ENCODE assay signal across 8 cellular contexts in genomic region chr14:74302160-74302628, GRCh38. TPM values are rescaled to one million over a fixed set of nuclear protein-coding genes. Genes with fewer than 3 reads are reported as not detected.
DNase-seq lines count a peak whose midpoint lies in the region; ATAC-seq, FAIRE-seq and TF ChIP-seq lines count a peak whose summit lies in the region.
"Had no signal": no experiment of that assay in that cellular context is flagged by ENCODE, and none has a peak within 500 bp of the region (broad histone marks: within the 10 kb centered on the region; RNA-seq: fewer than 3 reads in every experiment).

No MANE protein-coding gene starts in this region.

- H3K36me3 ChIP-seq in Karpas-422 (ENCODE audit: insufficient read depth, low read length) (peaks cover 12% of the 10 kb centered on the region), endodermal cell (ENCODE audit: control insufficient read depth, insufficient read depth, low read length) (peaks cover 30% of the 10 kb centered on the region)

- H3K27me3 Mint-ChIP-seq in T-cell (no peaks in the 10 kb centered on the region), endodermal cell (ENCODE audit: insufficient read depth) (peaks cover 6% of the 10 kb centered on the region), mesothelial cell of epicardium (ENCODE audit: low read depth) (no peaks in the 10 kb centered on the region)

- WGBS in endodermal cell (ENCODE audit: insufficient coverage in 1 of 2, insufficient read length in 1 of 2), 2 experiments = 0% methylated on average over 2 to 3 of the region's 6 CpGs

- H3K4me2 ChIP-seq in Karpas-422 (ENCODE audit: low read depth, low read length, poor library complexity, severe bottlenecking) = peak overlapping the region; percentile 78

- H3K9me2 ChIP-seq in Karpas-422 (replicated peaks; ENCODE audit: insufficient read depth, low read length) = no peaks in the 10 kb centered on the region

- H3K4me1 Mint-ChIP-seq in T-cell (peaks cover 34 to 37% (median 35%) of the 10 kb centered on the region in 3 donors), endodermal cell (peaks cover 19% of the 10 kb centered on the region), mesothelial cell of epicardium (peaks cover 10% of the 10 kb centered on the region)

- H4K20me1 ChIP-seq in Karpas-422 (ENCODE audit: insufficient read depth, low read depth, low read length) = no peaks in the 10 kb centered on the region

- no peaks in the 10 kb centered on the region for H3K27me3 ChIP-seq in Karpas-422 (ENCODE audit: low read length)
- H3K27me3 ChIP-seq in endodermal cell (ENCODE audit: control insufficient read depth, insufficient read depth, low read length, poor library complexity, severe bottlenecking) = no peaks in the 10 kb centered on the region

- DNase-seq in EH (ENCODE audit: low read depth) (peak; percentile 59), Karpas-422 (peak; percentile 85), T-cell (peak in 16 of 34 experiments; percentile 3 to 45 (median 18)), endodermal cell (no peak), mesothelial cell of epicardium (ENCODE audit: low spot score in 2 of 2, unreplicated experiment in 2 of 2) (no peak), urothelium cell line (ENCODE audit: low spot score) (peak; percentile 68)

- TF ChIP-seq CTCF in endodermal cell (conservative IDR thresholded peaks at IDR 0.05) (peak; percentile 69), mesothelial cell of epicardium (IDR thresholded peaks at IDR 0.05; ENCODE audit: unreplicated experiment) (no peak)

- H3K9me3 Mint-ChIP-seq in T-cell = no peaks in the 10 kb centered on the region
- no peaks in the 10 kb centered on the region for H3K9me3 Mint-ChIP-seq in endodermal cell
- H3K9me3 Mint-ChIP-seq in mesothelial cell of epicardium = no peaks in the 10 kb centered on the region

- H3K27ac ChIP-seq in Karpas-422 (ENCODE audit: low read length) = peak overlapping the region; percentile 37
- peak overlapping the region; percentile 80 for H3K27ac ChIP-seq in endodermal cell (ENCODE audit: low read depth, low read length)

- H3K4me3 Mint-ChIP-seq in T-cell (peak overlapping the region; percentile 94 to 98 (median 97)), endodermal cell (peak overlapping the region; percentile 87), mesothelial cell of epicardium (peak overlapping the region; percentile 83)

- H3K27ac Mint-ChIP-seq in T-cell = peak overlapping the region; percentile 95 to 96
- peak overlapping the region; percentile 86 for H3K27ac Mint-ChIP-seq in endodermal cell
- peak overlapping the region; percentile 96 for H3K27ac Mint-ChIP-seq in mesothelial cell of epicardium

- FAIRE-seq in urothelium cell line (lab: Jason Lieb, UNC) = no peak

- POLR2A ChIA-PET in T-cell (lab: Charles Lee) = no interaction called here

- H3K4me3 ChIP-seq in Karpas-422 (ENCODE audit: low read length) (peak overlapping the region; percentile 80), endodermal cell (ENCODE audit: low read length) (peak overlapping the region; percentile 100)

- H3K79me2 ChIP-seq in Karpas-422 (ENCODE audit: low read length) = peaks cover 41% of the 10 kb centered on the region

- H3K9ac ChIP-seq in Karpas-422 (ENCODE audit: low read length) = peak overlapping the region; percentile 82
- H3K9ac ChIP-seq in endodermal cell (ENCODE audit: extremely low read depth, low read length, poor library complexity, severe bottlenecking) = peak overlapping the region; percentile 82

- H3K4me1 ChIP-seq in Karpas-422 (ENCODE audit: low read length) (peaks cover 16% of the 10 kb centered on the region), endodermal cell (ENCODE audit: control insufficient read depth, insufficient read depth, low read length) (no peaks in the 10 kb centered on the region)

- H3K36me3 Mint-ChIP-seq in T-cell = peaks cover 12% of the 10 kb centered on the region
- H3K36me3 Mint-ChIP-seq in endodermal cell (ENCODE audit: low read depth) = peaks cover 29% of the 10 kb centered on the region
- H3K36me3 Mint-ChIP-seq in mesothelial cell of epicardium = peaks cover 13% of the 10 kb centered on the region

- H3K9me3 ChIP-seq in Karpas-422 (ENCODE audit: low read length) = no peaks in the 10 kb centered on the region
- H3K9me3 ChIP-seq in endodermal cell (ENCODE audit: control insufficient read depth, low read length) = no peaks in the 10 kb centered on the region

- ATAC-seq in GM21360 (IDR thresholded peaks at IDR 0.05; ENCODE audit: unreplicated experiment) = peak; percentile 48
- ATAC-seq in T-cell (replicated peaks in 1 of 4) = peak; percentile 67 to 84 (median 72)

- peak overlapping the region; percentile 81 for H2AFZ ChIP-seq in Karpas-422 (ENCODE audit: low read length)

- CTCF ChIA-PET in T-cell (lab: Charles Lee) = no interaction called here

RNA-seq across cellular contexts. Expression of gene ABCD4, which starts 0.5 kb away (rescaled TPM):
- total RNA-seq in Karpas-422 (2014; rRNA removed; shearing (Covaris generic); ENCODE audit: low replicate concordance) = 49.2 and 64.1 TPM in 2 replicates
- 100 to 1,000 TPM in 1 of 5 donors, 10 to 100 TPM in 4; 70.3 to 103 (median 91.8) TPM for total RNA-seq in T-cell
- 100 to 1,000 TPM; 153 to 239 TPM for total RNA-seq in endodermal cell
- polyA plus RNA-seq in endodermal cell (2013, experiment 1 of 2) = 112 TPM
- polyA plus RNA-seq in endodermal cell (2013, experiment 2 of 2) = 100 TPM
- total RNA-seq in mesothelial cell of epicardium = 112 to 117 TPM (median 113 TPM) in 3 replicates

RNA-seq across cellular contexts. Expression of gene VRTN, which starts 46.1 kb away (rescaled TPM):
- not detected in 2 replicates for total RNA-seq in Karpas-422 (2014; rRNA removed; shearing (Covaris generic); ENCODE audit: low replicate concordance)
- total RNA-seq in T-cell (under 1 TPM in 2 of 5 donors, not detected in 3; 0.06 to 0.09 TPM), endodermal cell (100 to 1,000 TPM in 1 of 2 donors, 10 to 100 TPM in 1; 61.8 to 108 TPM), mesothelial cell of epicardium (not detected in 3 replicates)
- 17.8 TPM for polyA plus RNA-seq in endodermal cell (2013, experiment 1 of 2)
- polyA plus RNA-seq in endodermal cell (2013, experiment 2 of 2) = 16.6 TPM
- total RNA-seq: glomerular endothelial cell had no signal

Comparison
In these comparisons a context has a peak if more than half of its experiments do, and no peak if none do; other contexts are left out.
1. DNase-seq: peak in EH (single experiment), Karpas-422 (single experiment) and urothelium cell line (single experiment); none in endodermal cell (single experiment) and mesothelial cell of epicardium (0 of 2).
2. RNA of gene VRTN, which starts 46.1 kb away (total RNA-seq): 61.8 to 108 TPM in endodermal cell; 0.06 to 0.09 TPM in T-cell, not detected in Karpas-422 and not detected in mesothelial cell of epicardium; every median in the first group is over 10 times any median in the second.
3. Peak in every context shown above with its lines, with median percentiles within 50 percentile points of each other: H3K27ac Mint-ChIP-seq and H3K4me3 Mint-ChIP-seq.